In genomic region chr7:80830000-80830399, GRCh38 we compare ENCODE assay signal across 16 cellular contexts.
"Had no signal": no experiment of that assay in that cellular context is flagged by ENCODE, and none has a peak within 500 bp of the region (broad histone marks: within the 10 kb centered on the region; RNA-seq: fewer than 3 reads in every experiment).

No MANE protein-coding gene starts in this region.

- H3K27ac Mint-ChIP-seq: activated naive CD4-positive, alpha-beta T cell treated with anti-CD3 and anti-CD28 coated beads, Interleukin-2, amount 50 U/mL, for 72 hours; effector memory CD8-positive, alpha-beta T cell; immature natural killer cell had no signal

- H3K27me3 Mint-ChIP-seq: dendritic cell treated with granulocyte-macrophage colony-stimulating factor and Interleukin-4, amounts not matched to agents 40 ng/mL and 50 ng/mL, for 4 days; effector memory CD8-positive, alpha-beta T cell had no signal

- H3K36me3 Mint-ChIP-seq: activated naive CD4-positive, alpha-beta T cell treated with anti-CD3 and anti-CD28 coated beads, Interleukin-2, amount 50 U/mL, for 72 hours; brain; immature natural killer cell had no signal

- H3K9me3 Mint-ChIP-seq: brain; dendritic cell treated with granulocyte-macrophage colony-stimulating factor and Interleukin-4, amounts not matched to agents 40 ng/mL and 50 ng/mL, for 4 days; nephron had no signal

- H3K4me3 Mint-ChIP-seq: dendritic cell treated with granulocyte-macrophage colony-stimulating factor and Interleukin-4, amounts not matched to agents 40 ng/mL and 50 ng/mL, for 4 days; effector memory CD8-positive, alpha-beta T cell; nephron had no signal

- DNase-seq: activated CD4-positive, alpha-beta T cell treated with anti-CD3 and anti-CD28 coated beads, Interleukin-2, amount 50 U/mL, for 1 hour; activated CD4-positive, CD25-positive, alpha-beta regulatory T cell; activated effector memory CD4-positive, alpha-beta T cell treated with Interleukin-2 at 50 U/mL for 16 hours; amygdala; effector memory CD8-positive, alpha-beta T cell; erythroblast; immature natural killer cell; left colon; stimulated activated CD4-positive, alpha-beta T cell treated with anti-CD3 and anti-CD28 coated beads, Interleukin-2, amount 100 ng/mL, for 48 hours; stimulated activated naive CD8-positive, alpha-beta T cell treated with anti-CD3 and anti-CD28 coated beads, Interleukin-15, Interleukin-2, amounts not matched to agents 100 U/mL and 50 U/mL, for 24 hours; T-helper 2 cell had no signal

- ATAC-seq: activated naive CD4-positive, alpha-beta T cell treated with anti-CD3 and anti-CD28 coated beads, Interleukin-2, amount 50 U/mL, for 72 hours; effector memory CD8-positive, alpha-beta T cell; sciatic nerve; stimulated activated naive CD8-positive, alpha-beta T cell treated with anti-CD3 and anti-CD28 coated beads, Interleukin-15, Interleukin-2, amounts not matched to agents 100 U/mL and 50 U/mL, for 24 hours had no signal
